Comparison of ENCODE assay signal across 19 cellular contexts in the genomic region with DNA sequence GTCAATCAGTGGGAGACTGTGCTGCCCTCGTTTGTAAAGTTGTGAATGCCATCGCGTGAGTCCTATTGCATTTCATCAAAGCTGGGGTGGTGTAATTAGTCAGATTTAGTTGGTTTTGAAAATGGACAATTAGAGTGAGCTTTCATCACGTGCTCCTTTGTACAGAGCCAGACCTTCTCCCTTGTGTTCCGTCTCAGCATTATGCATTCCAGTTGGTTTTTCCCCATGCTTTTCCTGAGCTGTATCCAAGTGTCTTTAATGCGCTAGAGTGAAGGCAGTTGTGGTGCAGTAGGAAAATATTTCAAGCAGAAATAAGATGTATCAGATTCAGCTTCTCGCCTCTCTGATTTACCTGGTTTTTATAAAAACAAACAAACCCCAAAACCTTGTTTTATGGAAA. TPM values are rescaled to one million over a fixed set of nuclear protein-coding genes. Genes with fewer than 3 reads are reported as not detected.
DNase-seq lines count a peak whose midpoint lies in the region; ATAC-seq and TF ChIP-seq lines count a peak whose summit lies in the region.
"Had no signal": no experiment of that assay in that cellular context is flagged by ENCODE, and none has a peak within 500 bp of the region (broad histone marks: within the 10 kb centered on the region; RNA-seq: fewer than 3 reads in every experiment).

No MANE protein-coding gene starts in this region.

- no peak overlapping the region for H3K4me3 Mint-ChIP-seq in glutamatergic neuron (ENCODE audit: unreplicated experiment)
- H3K4me3 Mint-ChIP-seq: activated T-helper 1 cell treated with anti-CD3 and anti-CD28 coated beads, Interleukin-12 subunit alpha, Interleukin-12 subunit beta, Interleukin-2, Interleukin-4 antibody, amounts not matched to agents 30 ng/mL and 10 ng/mL and 1 ng/mL, durations not matched to agents 14 hours and 24 hours and 36 hours; GM23338; T-helper 1 cell treated with Interleukin-12 subunit alpha and Interleukin-12 subunit beta and Interleukin-4 antibody, amounts not matched to agents 30 μg/mL and 1 μg/mL, for 36 hours had no signal

- no peak overlapping the region for H3K27ac Mint-ChIP-seq in glutamatergic neuron (ENCODE audit: unreplicated experiment)
- H3K27ac Mint-ChIP-seq: activated T-helper 1 cell treated with anti-CD3 and anti-CD28 coated beads, Interleukin-12 subunit alpha, Interleukin-12 subunit beta, Interleukin-2, Interleukin-4 antibody, amounts not matched to agents 30 ng/mL and 10 ng/mL and 1 ng/mL, durations not matched to agents 14 hours and 24 hours and 36 hours; GM23338; T-helper 1 cell treated with Interleukin-12 subunit alpha and Interleukin-12 subunit beta and Interleukin-4 antibody, amounts not matched to agents 30 μg/mL and 1 μg/mL, for 36 hours had no signal

- peaks cover 42% of the 10 kb centered on the region for H3K4me1 Mint-ChIP-seq in glutamatergic neuron (ENCODE audit: low read depth, unreplicated experiment)

- intact Hi-C loops in lower leg skin (cut with DNase I; ENCODE audit: low total_unique reads), result no loop called here

- peaks cover 4% of the 10 kb centered on the region for H3K9me3 Mint-ChIP-seq in glutamatergic neuron (ENCODE audit: unreplicated experiment)
- H3K9me3 Mint-ChIP-seq: activated T-helper 1 cell treated with anti-CD3 and anti-CD28 coated beads, Interleukin-12 subunit alpha, Interleukin-12 subunit beta, Interleukin-2, Interleukin-4 antibody, amounts not matched to agents 30 ng/mL and 10 ng/mL and 1 ng/mL, durations not matched to agents 14 hours and 24 hours and 36 hours; GM23338; T-helper 1 cell treated with Interleukin-12 subunit alpha and Interleukin-12 subunit beta and Interleukin-4 antibody, amounts not matched to agents 30 μg/mL and 1 μg/mL, for 36 hours had no signal

- POLR2A ChIA-PET in RWPE1 (lab: Yijun Ruan, JAX; ENCODE audit: low non-redundant PET), result no interaction called here

- CTCF ChIA-PET in RWPE1 (lab: Yijun Ruan, JAX), result interaction anchor here (0.6 kb wide), 1 partner anchor 279 kb away, joined by 3 read pairs; no protein-coding TSS in a partner anchor

- TF ChIP-seq CTCF in RWPE1 (conservative IDR thresholded peaks at IDR 0.05; ENCODE audit: low read depth) (no peak), lower leg skin (IDR thresholded peaks at IDR 0.05) (no peak), glutamatergic neuron (IDR thresholded peaks at IDR 0.05; ENCODE audit: partially characterized antibody, unreplicated experiment) (no peak)

- peaks cover 5% of the 10 kb centered on the region for H3K36me3 Mint-ChIP-seq in glutamatergic neuron (ENCODE audit: unreplicated experiment)

- no peaks in the 10 kb centered on the region for H3K9me3 ChIP-seq in muscle layer of duodenum (ENCODE audit: control insufficient read depth in 1 of 2, low read length in 2 of 2)
- H3K9me3 ChIP-seq: adrenal gland, sigmoid colon, testis had no signal

- WGBS in lower leg skin, 2 donors, result 69 to 71% methylated on average over 7 of the region's 7 CpGs

- H3K27me3 Mint-ChIP-seq in glutamatergic neuron (ENCODE audit: unreplicated experiment), result no peaks in the 10 kb centered on the region

- no peak for ATAC-seq in GM21447 (IDR thresholded peaks at IDR 0.05; ENCODE audit: unreplicated experiment)
- ATAC-seq: GM23338 had no signal

- no peak for TF ChIP-seq POLR2A in lower leg skin (IDR thresholded peaks at IDR 0.05)

- H3K27ac ChIP-seq in RWPE1 (peak overlapping the region; percentile 91), muscle layer of duodenum (ENCODE audit: low read length) (peak overlapping the region; percentile 7), temporal lobe (ENCODE audit: low read depth, low read length) (peak overlapping the region; percentile 70)

- no peaks in the 10 kb centered on the region for H3K27me3 ChIP-seq in muscle layer of duodenum (ENCODE audit: low read depth, low read length)
- H3K27me3 ChIP-seq: adrenal gland, sigmoid colon, testis had no signal

- H3K4me1 ChIP-seq in muscle layer of duodenum (ENCODE audit: control insufficient read depth in 1 of 2, insufficient read depth in 2 of 2, low read length in 2 of 2), result peaks cover 0 to 27% of the 10 kb centered on the region in 2 donors

- H3K4me3 ChIP-seq in muscle layer of duodenum (ENCODE audit: low read depth in 1 of 2, low read length in 2 of 2) (no peak overlapping the region), lower leg skin (ENCODE audit: low read depth, poor library complexity, severe bottlenecking) (no peak overlapping the region)
- H3K4me3 ChIP-seq: adrenal gland, GM23338, sigmoid colon, testis had no signal

- peaks cover 4 to 13% of the 10 kb centered on the region in 2 donors for H3K36me3 ChIP-seq in muscle layer of duodenum (ENCODE audit: control insufficient read depth in 1 of 2, insufficient read depth in 2 of 2, low read length in 2 of 2)

- no peak for DNase-seq in RWPE1 (ENCODE audit: low spot score)
- peak; percentile 71 for DNase-seq in cerebellar cortex (ENCODE audit: low spot score)
- DNase-seq in lower leg skin (ENCODE audit: low spot score in 2 of 2), result no peak
- DNase-seq in glutamatergic neuron, result no peak
- DNase-seq: activated CD4-positive, CD25-positive, alpha-beta regulatory T cell; adrenal gland; DMS153; mesendoderm; NCI-H1930; SIG-M5; sigmoid colon; stimulated activated CD4-positive, alpha-beta T cell treated with anti-CD3 and anti-CD28 coated beads, Interleukin-4, amount 100 ng/mL, for 1 hour; testis had no signal

RNA-seq across cellular contexts. Expression of gene SEC14L1, which starts 10.5 kb away (rescaled TPM):
- total RNA-seq in temporal lobe, result 80.4 TPM
- total RNA-seq in lower leg skin, result 10 to 100 TPM; 19.1 to 59.5 (median 46.3) TPM
- 104 TPM for total RNA-seq in glutamatergic neuron (ENCODE audit: unreplicated experiment)

Comparison
In these comparisons a context has a peak if more than half of its experiments do, and no peak if none do; other contexts are left out.
1. H3K27ac ChIP-seq: peak in every context shown above with its lines; median percentile 91 in RWPE1; 70 in temporal lobe; 7 in muscle layer of duodenum.